11 cellular contexts compared by ENCODE assay signal in the genomic region with DNA sequence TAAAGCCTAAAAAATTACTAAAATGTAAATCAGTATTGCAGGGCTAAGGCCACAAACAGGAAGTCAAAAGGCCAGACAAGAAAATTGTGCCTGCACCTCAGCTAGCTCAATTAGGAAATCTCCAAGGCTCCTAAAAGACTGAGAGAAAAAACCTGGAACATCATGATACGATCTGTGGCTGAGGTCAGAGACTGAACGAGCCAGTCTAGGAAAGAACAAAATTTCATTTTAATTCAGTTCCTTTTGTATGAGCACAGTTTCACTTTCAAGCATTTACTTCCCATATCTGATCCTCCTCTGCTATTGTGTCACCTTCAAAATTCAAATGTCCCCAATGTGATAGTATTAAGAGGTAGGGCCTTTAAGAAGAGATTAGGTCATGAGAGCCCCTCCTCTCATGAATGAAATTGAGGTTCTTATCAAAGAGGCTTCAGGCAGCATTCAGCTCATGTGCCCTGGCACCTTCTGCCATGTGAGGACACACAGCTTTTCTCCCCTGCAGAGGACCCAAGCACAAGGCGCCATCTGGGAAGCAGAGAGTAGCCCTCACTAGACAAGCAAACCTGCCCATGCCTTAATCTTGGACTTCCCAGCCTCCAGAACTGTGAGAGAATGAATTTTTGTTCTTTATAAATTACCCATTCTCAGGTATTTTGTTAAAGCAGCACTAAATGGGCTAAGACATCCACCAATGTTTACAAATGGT. TPM values are rescaled to one million over a fixed set of nuclear protein-coding genes. Genes with fewer than 3 reads are reported as not detected.
A peak's percentile ranks its signal among the peaks of the same experiment; 100 is the strongest.
DNase-seq lines count a peak whose midpoint lies in the region; ATAC-seq, FAIRE-seq and TF ChIP-seq lines count a peak whose summit lies in the region.
"Had no signal": no experiment of that assay in that cellular context is flagged by ENCODE, and none has a peak within 500 bp of the region (broad histone marks: within the 10 kb centered on the region; RNA-seq: fewer than 3 reads in every experiment).

No MANE protein-coding gene starts in this region.

- DNase-seq in PC-3 (no peak), kidney (no peak), NCI-H1105 (lab: John Stamatoyannopoulos, UW) (no peak), inferior parietal cortex (ENCODE audit: extremely low spot score) (no peak), RCC 7860 (ENCODE audit: low spot score) (no peak), mesothelial cell of epicardium (ENCODE audit: low spot score in 2 of 2, unreplicated experiment in 2 of 2) (no peak)
- DNase-seq: activated CD8-positive, alpha-beta memory T cell treated with anti-CD3 and anti-CD28 coated beads, Interleukin-2, amount 50 U/mL, for 4 hours; NCI-H2081 treated with DMSO at 0.1 percent for 48 hours had no signal

- peaks cover 10% of the 10 kb centered on the region for H3K4me1 Mint-ChIP-seq in mesothelial cell of epicardium

- no peaks in the 10 kb centered on the region for H3K9me3 Mint-ChIP-seq in mesothelial cell of epicardium

- POLR2A ChIA-PET in PC-3 (lab: Charles Lee; ENCODE audit: unreplicated experiment), result no interaction called here

- H3K79me2 ChIP-seq in ACC112 (ENCODE audit: control insufficient read depth, insufficient read depth, low read length, unreplicated experiment) (no peaks in the 10 kb centered on the region), PC-3 (ENCODE audit: low read length) (no peaks in the 10 kb centered on the region)

- TF ChIP-seq CTCF in PC-3 (conservative IDR thresholded peaks at IDR 0.05; ENCODE audit: low read depth, low read length), result no peak
- TF ChIP-seq CTCF in kidney (IDR thresholded peaks at IDR 0.05; ENCODE audit: borderline replicate concordance, extremely low read depth, insufficient read depth), result no peak
- TF ChIP-seq CTCF in mesothelial cell of epicardium (IDR thresholded peaks at IDR 0.05; ENCODE audit: unreplicated experiment), result no peak

- intact Hi-C loops in PC-3 (cut with micrococcal nuclease) (no loop called here), kidney (cut with DNase I) (no loop called here)

- H3K4me3 ChIP-seq in ACC112 (ENCODE audit: low read depth, low read length) (no peak overlapping the region), PC-3 (ENCODE audit: low read length) (no peak overlapping the region), kidney (ENCODE audit: low read length in 2 of 2) (no peak overlapping the region)
- H3K4me3 ChIP-seq: HAP-1 had no signal

- no peaks in the 10 kb centered on the region for H3K27me3 Mint-ChIP-seq in mesothelial cell of epicardium (ENCODE audit: low read depth)

- H4K20me1 ChIP-seq in PC-3 (ENCODE audit: low read length), result no peaks in the 10 kb centered on the region

- no peak overlapping the region for H3K27ac Mint-ChIP-seq in mesothelial cell of epicardium

- BruUV-seq in PC-3 (replicated peaks; lab: Mats Ljungman, UMichigan), result no TSS peak

- H3K9ac ChIP-seq in PC-3 (ENCODE audit: low read length) (no peak overlapping the region), kidney (ENCODE audit: low read length in 2 of 2) (peak overlapping the region in 1 of 2 donors; percentile 23)

- no peaks in the 10 kb centered on the region for H3F3A ChIP-seq in PC-3 (ENCODE audit: low read length, unreplicated experiment)

- H3K9me3 ChIP-seq in PC-3 (ENCODE audit: low read length) (no peaks in the 10 kb centered on the region), kidney (ENCODE audit: control insufficient read depth in 1 of 2, low read length in 2 of 2) (no peaks in the 10 kb centered on the region)
- H3K9me3 ChIP-seq: HAP-1 had no signal

- H3K4me1 ChIP-seq in ACC112 (ENCODE audit: control insufficient read depth, insufficient read depth, low read length, unreplicated experiment), result peaks cover 13% of the 10 kb centered on the region
- H3K4me1 ChIP-seq in PC-3 (ENCODE audit: insufficient read depth, low read length), result peaks cover 10% of the 10 kb centered on the region
- H3K4me1 ChIP-seq in kidney (ENCODE audit: control insufficient read depth in 1 of 2, insufficient read depth in 1 of 2, low read depth in 1 of 2, low read length in 2 of 2), result peaks cover 70 to 95% of the 10 kb centered on the region in 2 donors

- H3K4me3 Mint-ChIP-seq in mesothelial cell of epicardium, result no peak overlapping the region

- CTCF ChIA-PET in PC-3 (lab: Charles Lee), result interaction anchor here (1.1 kb wide), 1 partner anchor 15 kb away, joined by 4 read pairs; the partner anchor contains the start of gene PRKAB1

- H3K36me3 ChIP-seq in ACC112 (ENCODE audit: insufficient read depth, low read length) (peaks cover 34% of the 10 kb centered on the region; the same call in 1 of the 2 replicates), PC-3 (ENCODE audit: low read depth, low read length) (peaks cover 50% of the 10 kb centered on the region), kidney (ENCODE audit: control insufficient read depth in 1 of 2, insufficient read depth in 2 of 2, low read length in 2 of 2) (peaks cover 28 to 29% of the 10 kb centered on the region in 2 donors)

- H3K9me2 ChIP-seq in PC-3 (replicated peaks; ENCODE audit: low read length), result no peaks in the 10 kb centered on the region

- no peak for FAIRE-seq in kidney (lab: Jason Lieb, UNC)
- FAIRE-seq in RCC 7860 (lab: Jason Lieb, UNC), result no peak

- ATAC-seq in GM19452 (IDR thresholded peaks at IDR 0.05; ENCODE audit: unreplicated experiment) (peak; percentile 39), PC-3 (no peak; the same call in 1 of the 2 replicates)

- H3K27ac ChIP-seq in ACC112 (ENCODE audit: low read depth, low read length) (peak overlapping the region; percentile 33; the same call in 1 of the 2 replicates), PC-3 (ENCODE audit: low read length) (peak overlapping the region; percentile 12), kidney (ENCODE audit: low read depth in 2 of 2, low read length in 2 of 2) (peak overlapping the region; percentile 97)

- H3K36me3 Mint-ChIP-seq in mesothelial cell of epicardium, result peaks cover 27% of the 10 kb centered on the region

- H2AFZ ChIP-seq in ACC112 (ENCODE audit: low read length, unreplicated experiment) (no peak overlapping the region), PC-3 (ENCODE audit: low read length) (no peak overlapping the region)

- H3K4me2 ChIP-seq in PC-3 (ENCODE audit: low read length), result no peak overlapping the region

- H3K27me3 ChIP-seq in ACC112 (ENCODE audit: insufficient read depth, low read length) (no peaks in the 10 kb centered on the region), PC-3 (ENCODE audit: low read length) (no peaks in the 10 kb centered on the region)

RNA-seq across cellular contexts. Expression of gene PRKAB1, which starts 14.9 kb away (rescaled TPM):
- total RNA-seq in PC-3 (2014; rRNA removed) (16.0 and 16.2 TPM in 2 replicates), kidney (165 TPM), mesothelial cell of epicardium (27.6 to 33.9 TPM (median 30.5 TPM) in 3 replicates)
- 79.9 TPM for polyA plus RNA-seq in kidney (ENCODE audit: insufficient read depth, low read depth, low replicate concordance)

Comparison
In these comparisons a context has a peak if more than half of its experiments do, and no peak if none do; other contexts are left out.
1. H3K27ac ChIP-seq: peak in every context shown above with its lines; median percentile 97 in kidney; 33 in ACC112; 12 in PC-3.